Comparison of ENCODE assay signal across 15 cellular contexts in the genomic region with DNA sequence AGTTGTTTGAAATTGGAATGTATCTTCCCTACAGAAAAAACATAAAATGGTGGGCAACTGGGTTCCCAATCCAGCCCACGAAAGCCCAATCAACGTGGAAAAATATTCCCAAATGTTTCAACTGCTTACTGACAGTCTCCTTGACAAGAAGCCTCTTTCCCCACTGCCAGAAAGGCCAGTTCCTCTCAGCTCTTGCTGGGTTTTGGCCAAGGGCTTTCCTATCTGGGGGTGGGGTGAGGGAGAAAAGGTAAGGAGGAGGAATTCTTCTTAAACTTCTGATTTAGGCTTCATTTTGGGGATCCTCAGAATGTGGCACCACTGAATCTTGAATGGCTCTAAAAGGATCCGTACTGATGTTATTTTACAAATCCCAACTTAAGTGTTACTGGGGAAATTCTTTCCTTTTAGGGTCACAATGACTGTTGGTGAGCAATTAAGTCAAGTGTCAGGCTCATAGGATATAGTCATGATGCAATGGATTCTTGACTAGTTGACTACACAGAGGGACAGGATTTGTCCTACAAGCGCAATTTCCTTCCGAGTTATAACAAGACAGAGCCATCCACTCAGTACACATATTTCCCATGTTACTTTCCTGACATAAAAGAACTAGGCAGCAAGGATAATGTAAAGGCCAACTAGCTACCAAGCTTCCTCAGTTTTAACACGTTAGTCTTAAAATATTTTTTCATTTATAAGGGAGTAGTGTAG.
A peak's percentile ranks its signal among the peaks of the same experiment; 100 is the strongest.
DNase-seq lines count a peak whose midpoint lies in the region; ATAC-seq and TF ChIP-seq lines count a peak whose summit lies in the region.
"Had no signal": no experiment of that assay in that cellular context is flagged by ENCODE, and none has a peak within 500 bp of the region (broad histone marks: within the 10 kb centered on the region; RNA-seq: fewer than 3 reads in every experiment).

No MANE protein-coding gene starts in this region.

- no peaks in the 10 kb centered on the region for H3K36me3 ChIP-seq in adipocyte (ENCODE audit: control insufficient read depth, insufficient read depth, low read length, severe bottlenecking)

- no peaks in the 10 kb centered on the region for H3K27me3 Mint-ChIP-seq in osteocyte (ENCODE audit: unreplicated experiment)

- peak; percentile 77 for DNase-seq in EH (ENCODE audit: low read depth)
- DNase-seq in M059J (ENCODE audit: low read depth), result peak; percentile 55
- DNase-seq in adipocyte (ENCODE audit: low read depth), result peak; percentile 49
- DNase-seq in osteocyte (ENCODE audit: extremely low spot score, unreplicated experiment), result no peak
- no peak for DNase-seq in stimulated activated CD4-positive, alpha-beta T cell treated with anti-CD3 and anti-CD28 coated beads, Interleukin-4, amount 100 ng/mL, for 24 hours
- no peak for DNase-seq in left lobe of liver (ENCODE audit: low spot score)
- no peak for DNase-seq in SIG-M5 (lab: John Stamatoyannopoulos, UW)
- DNase-seq: activated CD4-positive, alpha-beta T cell treated with anti-CD3 and anti-CD28 coated beads, Interleukin-2, amount 50 U/mL, for 4 hours; H7; mucosa of descending colon; NCI-H2171; PC-9; T-helper 9 cell had no signal

- no peak for TF ChIP-seq CTCF in osteocyte (IDR thresholded peaks at IDR 0.05)

- H3K4me3 Mint-ChIP-seq in osteocyte (ENCODE audit: unreplicated experiment), result no peak overlapping the region
- H3K4me3 Mint-ChIP-seq: CD14-positive monocyte had no signal

- ATAC-seq in left lobe of liver, result no peak
- no peak for ATAC-seq in GM21737 (IDR thresholded peaks at IDR 0.05; ENCODE audit: unreplicated experiment)
- ATAC-seq: mucosa of descending colon had no signal

- H3K9me3 ChIP-seq in adipocyte (ENCODE audit: control insufficient read depth, low read length), result no peaks in the 10 kb centered on the region
- H3K9me3 ChIP-seq: mucosa of descending colon had no signal

- peak overlapping the region; percentile 17 for H3K9ac ChIP-seq in adipocyte (ENCODE audit: low read length)

- H3K9me3 Mint-ChIP-seq in osteocyte (ENCODE audit: unreplicated experiment), result no peaks in the 10 kb centered on the region
- H3K9me3 Mint-ChIP-seq: CD14-positive monocyte had no signal

- peaks cover 3% of the 10 kb centered on the region for H3K36me3 Mint-ChIP-seq in osteocyte (ENCODE audit: unreplicated experiment)
- H3K36me3 Mint-ChIP-seq: CD14-positive monocyte had no signal

- H3K4me1 Mint-ChIP-seq in osteocyte (ENCODE audit: unreplicated experiment), result peaks cover 75% of the 10 kb centered on the region

- peak overlapping the region; percentile 88 for H3K27ac Mint-ChIP-seq in osteocyte (ENCODE audit: unreplicated experiment)

- no peak overlapping the region for H3K4me3 ChIP-seq in adipocyte (ENCODE audit: low read length)
- H3K4me3 ChIP-seq: mucosa of descending colon, PC-9 had no signal

- peaks cover 66% of the 10 kb centered on the region for H3K4me1 ChIP-seq in adipocyte (ENCODE audit: control insufficient read depth, insufficient read depth, low read length)

- H3K27me3 ChIP-seq in adipocyte (replicated peaks; ENCODE audit: control insufficient read depth, insufficient read depth, low read length), result no peaks in the 10 kb centered on the region

Comparison
In these comparisons a context has a peak if more than half of its experiments do, and no peak if none do; other contexts are left out.
1. DNase-seq: peak in EH (single experiment), M059J (single experiment) and adipocyte (single experiment); none in osteocyte (single experiment), stimulated activated CD4-positive, alpha-beta T cell treated with anti-CD3 and anti-CD28 coated beads, Interleukin-4, amount 100 ng/mL, for 24 hours (single experiment), left lobe of liver (single experiment) and SIG-M5 (single experiment).